In genomic region chr10:75408512-75408881, GRCh38 we compare ENCODE assay signal across 8 cellular contexts. TPM values are rescaled to one million over a fixed set of nuclear protein-coding genes. Genes with fewer than 3 reads are reported as not detected.
DNase-seq lines count a peak whose midpoint lies in the region; ATAC-seq and TF ChIP-seq lines count a peak whose summit lies in the region.

No MANE protein-coding gene starts in this region.

- peak overlapping the region; percentile 50 to 84 (median 69) for H3K27ac ChIP-seq in Peyer's patch

- peak overlapping the region; percentile 88 for H3K4me3 Mint-ChIP-seq in progenitor cell of endocrine pancreas (ENCODE audit: low read depth)

- H3K27me3 ChIP-seq in Peyer's patch: no peaks in the 10 kb centered on the region

- H3K9me3 ChIP-seq in Peyer's patch: no peaks in the 10 kb centered on the region

- H3K4me3 ChIP-seq in Peyer's patch (peak overlapping the region; percentile 49 to 93 (median 65)), fibroblast of pulmonary artery (replicated peaks; ENCODE audit: low read depth, low read length) (peak overlapping the region; percentile 76)

- H3K27ac Mint-ChIP-seq in progenitor cell of endocrine pancreas: peak overlapping the region; percentile 45

- TF ChIP-seq POLR2A in Peyer's patch (IDR thresholded peaks at IDR 0.05): no peak

- peaks cover 28% of the 10 kb centered on the region for H3K4me1 Mint-ChIP-seq in progenitor cell of endocrine pancreas (ENCODE audit: low read depth)

- no peak for TF ChIP-seq CTCF in Peyer's patch (IDR thresholded peaks at IDR 0.05)
- no peak for TF ChIP-seq CTCF in fibroblast of pulmonary artery (IDR thresholded peaks at IDR 0.05; ENCODE audit: low read length, missing control alignments)
- TF ChIP-seq CTCF in progenitor cell of endocrine pancreas (IDR thresholded peaks at IDR 0.05; ENCODE audit: unreplicated experiment): no peak

- DNase-seq in COLO668 (lab: John Stamatoyannopoulos, UW; ENCODE audit: unreplicated experiment) (peak; percentile 12), Peyer's patch (no peak), fibroblast of pulmonary artery (ENCODE audit: low read depth) (no peak), progenitor cell of endocrine pancreas (ENCODE audit: low spot score, unreplicated experiment) (no peak), EL (no peak), T1000 (lab: John Stamatoyannopoulos, UW) (no peak)

- peaks cover 38% of the 10 kb centered on the region for H3K27me3 Mint-ChIP-seq in progenitor cell of endocrine pancreas

- peaks cover 2% of the 10 kb centered on the region for H3K36me3 Mint-ChIP-seq in progenitor cell of endocrine pancreas (ENCODE audit: insufficient read depth)

- ATAC-seq in GM19351 (IDR thresholded peaks at IDR 0.05; ENCODE audit: unreplicated experiment) (no peak), HG03196 (IDR thresholded peaks at IDR 0.05; ENCODE audit: unreplicated experiment) (no peak)

- H3K36me3 ChIP-seq in Peyer's patch: no peaks in the 10 kb centered on the region

- H3K9me3 Mint-ChIP-seq in progenitor cell of endocrine pancreas (ENCODE audit: low read depth): no peaks in the 10 kb centered on the region

- peaks cover 0 to 20% (median 8%) of the 10 kb centered on the region in 4 donors for H3K4me1 ChIP-seq in Peyer's patch

RNA-seq across cellular contexts. Expression of gene ZNF503, which starts 6.9 kb away (rescaled TPM):
- total RNA-seq in Peyer's patch: 1 to 10 TPM; 5.2 to 9.1 (median 6.4) TPM
- total RNA-seq in progenitor cell of endocrine pancreas: 31.7 and 33.7 TPM in 2 replicates

RNA-seq across cellular contexts. Expression of gene LRMDA, which starts 22.9 kb away (rescaled TPM):
- total RNA-seq in Peyer's patch (10 to 100 TPM in 1 of 4 donors, 1 to 10 TPM in 3; 1.4 to 23.1 (median 3.6) TPM), progenitor cell of endocrine pancreas (6.5 and 9.7 TPM in 2 replicates)
